ENCODE assay signal across 13 cellular contexts in the genomic region with DNA sequence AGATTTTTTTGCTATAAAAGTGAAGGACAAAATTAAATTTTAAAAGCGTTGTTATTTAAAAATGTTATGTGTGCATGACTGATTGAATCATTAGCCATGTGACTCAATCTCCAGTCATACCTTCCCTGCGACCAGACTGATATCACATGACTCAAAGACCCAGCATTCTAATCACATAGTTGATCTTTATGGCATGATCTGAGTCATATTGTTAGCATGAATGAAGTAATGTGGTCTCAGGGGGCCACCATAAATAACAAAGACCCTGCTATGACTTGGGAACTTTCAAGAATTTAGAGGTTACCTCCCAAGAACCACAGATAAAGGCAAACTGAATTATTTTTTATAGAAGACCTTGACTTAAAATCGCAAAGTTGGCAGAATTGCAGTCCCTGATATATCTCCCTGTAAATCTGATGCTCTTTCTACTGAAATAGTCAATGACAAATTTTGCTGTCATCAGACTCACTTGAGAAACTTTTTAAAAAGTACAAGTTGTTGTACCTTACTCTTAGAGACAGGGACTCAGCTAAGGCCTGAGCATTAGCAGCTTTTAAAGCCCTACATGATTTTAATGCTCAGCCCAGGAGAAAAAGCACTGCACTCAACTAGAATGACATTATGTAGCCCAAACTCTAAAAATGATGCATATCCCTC.
A peak's percentile ranks its signal among the peaks of the same experiment; 100 is the strongest.
DNase-seq lines count a peak whose midpoint lies in the region; ATAC-seq, FAIRE-seq and TF ChIP-seq lines count a peak whose summit lies in the region.
"Had no signal": no experiment of that assay in that cellular context is flagged by ENCODE, and none has a peak within 500 bp of the region (broad histone marks: within the 10 kb centered on the region; RNA-seq: fewer than 3 reads in every experiment).

No MANE protein-coding gene starts in this region.

- no peaks in the 10 kb centered on the region for H3K36me3 Mint-ChIP-seq in MCF 10A (ENCODE audit: insufficient read depth, unreplicated experiment)
- H3K36me3 Mint-ChIP-seq: stimulated activated naive B cell treated with anti-CD40 and anti-IgM and Interleukin-4, amounts not matched to agents 10 μg/mL and 1 μg/mL and 100 μg/mL, for 72 hours had no signal

- no peak overlapping the region for H3K9ac ChIP-seq in mammary epithelial cell (ENCODE audit: insufficient read depth, low read length)

- H3K27me3 Mint-ChIP-seq in MCF 10A (ENCODE audit: insufficient read depth, unreplicated experiment), result no peaks in the 10 kb centered on the region
- H3K27me3 Mint-ChIP-seq: stimulated activated naive B cell treated with anti-CD40 and anti-IgM and Interleukin-4, amounts not matched to agents 10 μg/mL and 1 μg/mL and 100 μg/mL, for 72 hours had no signal

- H3K4me1 ChIP-seq in mammary epithelial cell (ENCODE audit: insufficient read depth, low read length) (no peaks in the 10 kb centered on the region), SJSA1 (replicated peaks) (peaks cover 19% of the 10 kb centered on the region)

- H3K9me3 ChIP-seq in mammary epithelial cell (replicated peaks; ENCODE audit: insufficient read depth, low read length), result no peaks in the 10 kb centered on the region
- H3K9me3 ChIP-seq in SJSA1 (replicated peaks), result no peaks in the 10 kb centered on the region

- POLR2A ChIA-PET in MCF 10A (lab: Yijun Ruan, JAX), result no interaction called here

- no peaks in the 10 kb centered on the region for H3K27me3 ChIP-seq in mammary epithelial cell (ENCODE audit: insufficient read depth, low read length)
- H3K27me3 ChIP-seq in SJSA1 (replicated peaks), result no peaks in the 10 kb centered on the region

- 46% methylated on average over 3 of the region's 3 CpGs for WGBS in mammary epithelial cell (ENCODE audit: low coverage, missing lambda C conversion rate)

- H3K36me3 ChIP-seq in mammary epithelial cell (ENCODE audit: insufficient read depth, low read length), result no peaks in the 10 kb centered on the region
- no peaks in the 10 kb centered on the region for H3K36me3 ChIP-seq in SJSA1

- BruUV-seq in mammary epithelial cell (replicated peaks; lab: Mats Ljungman, UMichigan) (no TSS peak), MCF 10A (replicated peaks; lab: Mats Ljungman, UMichigan) (no TSS peak)

- no peaks in the 10 kb centered on the region for H3K9me3 Mint-ChIP-seq in MCF 10A (ENCODE audit: unreplicated experiment)

- no peak for ATAC-seq in GM21390 (IDR thresholded peaks at IDR 0.05; ENCODE audit: unreplicated experiment)
- ATAC-seq: stimulated activated naive B cell treated with anti-CD40 and anti-IgM and Interleukin-4, amounts not matched to agents 10 μg/mL and 1 μg/mL and 100 μg/mL, for 72 hours had no signal

- intact Hi-C loops in mammary epithelial cell (cut with micrococcal nuclease), result no loop called here
- intact Hi-C loops in MCF 10A (cut with micrococcal nuclease), result no loop called here

- no peak overlapping the region for H3K4me3 Mint-ChIP-seq in MCF 10A (ENCODE audit: unreplicated experiment)
- H3K4me3 Mint-ChIP-seq: stimulated activated naive B cell treated with anti-CD40 and anti-IgM and Interleukin-4, amounts not matched to agents 10 μg/mL and 1 μg/mL and 100 μg/mL, for 72 hours had no signal

- H3K4me3 ChIP-seq in mammary epithelial cell (replicated peaks in 1 of 3; ENCODE audit: insufficient read depth in 1 of 3, low read depth in 2 of 3, low read length in 3 of 3) (no peak overlapping the region), SJSA1 (no peak overlapping the region), fibroblast of pulmonary artery (replicated peaks; ENCODE audit: low read depth, low read length) (no peak overlapping the region)

- H4K20me1 ChIP-seq in mammary epithelial cell (ENCODE audit: insufficient read depth, low read length), result no peaks in the 10 kb centered on the region

- no peak overlapping the region for H3K27ac Mint-ChIP-seq in MCF 10A (ENCODE audit: low read depth, unreplicated experiment)
- H3K27ac Mint-ChIP-seq: stimulated activated naive B cell treated with anti-CD40 and anti-IgM and Interleukin-4, amounts not matched to agents 10 μg/mL and 1 μg/mL and 100 μg/mL, for 72 hours had no signal

- H2AFZ ChIP-seq in mammary epithelial cell (ENCODE audit: low read depth, low read length), result no peak overlapping the region

- no peak overlapping the region for H3K4me2 ChIP-seq in mammary epithelial cell (ENCODE audit: insufficient read depth, low read depth, low read length)

- TF ChIP-seq CTCF in mammary epithelial cell (conservative IDR thresholded peaks at IDR 0.05 in 1 of 2, IDR thresholded peaks at IDR 0.05 in 1 of 2; ENCODE audit: extremely low read depth in 1 of 2, insufficient read depth in 1 of 2, low read depth in 1 of 2, low read length in 2 of 2) (no peak), MCF 10A (IDR thresholded peaks at IDR 0.05; ENCODE audit: unreplicated experiment) (no peak), fibroblast of pulmonary artery (IDR thresholded peaks at IDR 0.05; ENCODE audit: low read length, missing control alignments) (no peak)

- H3K27ac ChIP-seq in mammary epithelial cell (ENCODE audit: insufficient read depth, low read depth, low read length) (no peak overlapping the region), SJSA1 (peak overlapping the region; percentile 77)
- H3K27ac ChIP-seq: 22Rv1 had no signal

- dilution Hi-C loops in mammary epithelial cell (cut with HindIII; ENCODE audit: low sequenced_read_pairs), result no loop called here

- FAIRE-seq in urothelium cell line (lab: Jason Lieb, UNC), result no peak

- no peaks in the 10 kb centered on the region for H3K79me2 ChIP-seq in mammary epithelial cell (ENCODE audit: insufficient read depth, low read length)

- in situ Hi-C loops in mammary epithelial cell (cut with MboI; ENCODE audit: low sequenced_read_pairs in 2 of 2), result no loop called here

- CTCF ChIA-PET in mammary epithelial cell (lab: Charles Lee; ENCODE audit: low non-redundant PET) (no interaction called here), MCF 10A (lab: Yijun Ruan, JAX) (no interaction called here)

- peak; percentile 81 for DNase-seq in mammary epithelial cell
- no peak for DNase-seq in MCF 10A (ENCODE audit: unreplicated experiment)
- peak; percentile 56 to 76 for DNase-seq in SJSA1 (ENCODE audit: low read depth in 1 of 2, low spot score in 2 of 2)
- peak; percentile 75 for DNase-seq in fibroblast of pulmonary artery (ENCODE audit: low read depth)
- DNase-seq in urothelium cell line (ENCODE audit: low spot score), result peak; percentile 69
- no peak for DNase-seq in activated effector memory CD4-positive, alpha-beta T cell treated with anti-CD3 and anti-CD28 coated beads, Interleukin-2, amount 50 U/mL, for 16 hours
- DNase-seq in effector CD8-positive, alpha-beta T cell (lab: John Stamatoyannopoulos, UW), result no peak
- DNase-seq: anterior cingulate cortex; DND-41; NCI-H2171 treated with DMSO at 0.1 percent for 48 hours; stimulated activated naive B cell treated with anti-CD40 and anti-IgM and Interleukin-4, amounts not matched to agents 10 μg/mL and 1 μg/mL and 100 μg/mL, for 72 hours had no signal

- no peaks in the 10 kb centered on the region for H3K4me1 Mint-ChIP-seq in MCF 10A (ENCODE audit: insufficient read depth, unreplicated experiment)
- H3K4me1 Mint-ChIP-seq: stimulated activated naive B cell treated with anti-CD40 and anti-IgM and Interleukin-4, amounts not matched to agents 10 μg/mL and 1 μg/mL and 100 μg/mL, for 72 hours had no signal

Comparison
In these comparisons a context has a peak if more than half of its experiments do, and no peak if none do; other contexts are left out.
1. DNase-seq: peak in mammary epithelial cell (single experiment), SJSA1 (2 of 2), fibroblast of pulmonary artery (single experiment) and urothelium cell line (single experiment); none in MCF 10A (single experiment), activated effector memory CD4-positive, alpha-beta T cell treated with anti-CD3 and anti-CD28 coated beads, Interleukin-2, amount 50 U/mL, for 16 hours (single experiment) and effector CD8-positive, alpha-beta T cell (single experiment).